Comparison of ENCODE assay signal across 1 cellular context in genomic region chr12:53868516-53868986, GRCh38.
TF ChIP-seq lines count a peak whose summit lies in the region.

No MANE protein-coding gene starts in this region.

TF ChIP-seq in IMR-90, 13 proteins besides CTCF, POLR2A, EP300 and RAD21:
- TF ChIP-seq MXI1 (IDR thresholded peaks at IDR 0.05; ENCODE audit: borderline replicate concordance, low read depth, low read length) (no peak), MAZ (IDR thresholded peaks at IDR 0.05; ENCODE audit: borderline replicate concordance, low read depth, low read length) (no peak), RFX5 (IDR thresholded peaks at IDR 0.05; ENCODE audit: low read depth, low read length) (no peak), NFE2L2 (IDR thresholded peaks at IDR 0.05; ENCODE audit: low read depth, low read length) (no peak), CEBPB (IDR thresholded peaks at IDR 0.05; ENCODE audit: low read depth, low read length) (no peak), MAFK (IDR thresholded peaks at IDR 0.05; ENCODE audit: low read depth, low read length) (peak; percentile 74)
- TF ChIP-seq, protein P1, sequence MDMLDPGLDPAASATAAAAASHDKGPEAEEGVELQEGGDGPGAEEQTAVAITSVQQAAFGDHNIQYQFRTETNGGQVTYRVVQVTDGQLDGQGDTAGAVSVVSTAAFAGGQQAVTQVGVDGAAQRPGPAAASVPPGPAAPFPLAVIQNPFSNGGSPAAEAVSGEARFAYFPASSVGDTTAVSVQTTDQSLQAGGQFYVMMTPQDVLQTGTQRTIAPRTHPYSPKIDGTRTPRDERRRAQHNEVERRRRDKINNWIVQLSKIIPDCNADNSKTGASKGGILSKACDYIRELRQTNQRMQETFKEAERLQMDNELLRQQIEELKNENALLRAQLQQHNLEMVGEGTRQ (IDR thresholded peaks at IDR 0.05; ENCODE audit: low read depth, low read length) = no peak
